8 cellular contexts compared by ENCODE assay signal in genomic region chr16:4475880-4476790, GRCh38. TPM values are rescaled to one million over a fixed set of nuclear protein-coding genes. Genes with fewer than 3 reads are reported as not detected.
A peak's percentile ranks its signal among the peaks of the same experiment; 100 is the strongest.
DNase-seq lines count a peak whose midpoint lies in the region; ATAC-seq, FAIRE-seq and TF ChIP-seq lines count a peak whose summit lies in the region.

HMOX2 (plus strand) TSS chr16:4476398; CDS start chr16:4505525, 29,127 bp downstream.

- H3K4me1 ChIP-seq in HepG2 (ENCODE audit: insufficient read depth, low read length): peaks cover 42% of the 10 kb centered on the region

- H3K4me1 Mint-ChIP-seq in dendritic cell treated with granulocyte-macrophage colony-stimulating factor and Interleukin-4, amounts not matched to agents 40 ng/mL and 50 ng/mL, for 4 days (ENCODE audit: low read depth): peaks cover 36% of the 10 kb centered on the region

- H3K27me3 ChIP-seq in HepG2 (ENCODE audit: control insufficient read depth in 1 of 2, insufficient read depth in 2 of 2, low read length in 2 of 2): no peaks in the 10 kb centered on the region

- H3K4me3 Mint-ChIP-seq in dendritic cell treated with granulocyte-macrophage colony-stimulating factor and Interleukin-4, amounts not matched to agents 40 ng/mL and 50 ng/mL, for 4 days: peak within 1 kb of the TSS; percentile 84

- peak; percentile 76 for FAIRE-seq in HepG2 (lab: Jason Lieb, UNC)

- intact Hi-C loops in dendritic cell treated with granulocyte-macrophage colony-stimulating factor and Interleukin-4, amounts not matched to agents 40 ng/mL and 50 ng/mL, for 4 days (cut with micrococcal nuclease): loop anchor here (2.0 kb wide), 1 partner anchor 63 kb away; the partner anchor contains the start of gene CDIP1
- intact Hi-C loops in HepG2 (cut with micrococcal nuclease; ENCODE audit: unreplicated experiment): loop anchor here (5.0 kb wide), 1 partner anchor 49 kb away; the partner anchor contains the start of gene DNAJA3

- peak within 1 kb of the TSS; percentile 86 for H3K27ac Mint-ChIP-seq in dendritic cell treated with granulocyte-macrophage colony-stimulating factor and Interleukin-4, amounts not matched to agents 40 ng/mL and 50 ng/mL, for 4 days

- TF ChIP-seq POLR2A in HepG2 (IDR thresholded peaks at IDR 0.05; ENCODE audit: insufficient read depth in 1 of 2, low read depth in 2 of 2, low read length in 2 of 2): peak; percentile 85 to 99

- H3K9me3 ChIP-seq in HepG2 (ENCODE audit: low read length): no peaks in the 10 kb centered on the region

- TF ChIP-seq CTCF in C4-2B (conservative IDR thresholded peaks at IDR 0.05) (peak; percentile 55), HepG2 (CRISPR knock-in tag; IDR thresholded peaks at IDR 0.05) (peak; percentile 80)

- H3K36me3 ChIP-seq in HepG2 (replicated peaks in 1 of 2; ENCODE audit: control insufficient read depth in 1 of 2, insufficient read depth in 2 of 2, low read length in 2 of 2): no peaks in the 10 kb centered on the region

- peak within 1 kb of the TSS; percentile 78 for H3K9ac ChIP-seq in HepG2 (ENCODE audit: insufficient read depth, low read depth, low read length)

- peak within 1 kb of the TSS; percentile 97 for H3K27ac ChIP-seq in C4-2B
- H3K27ac ChIP-seq in HepG2 (ENCODE audit: extremely low read length, insufficient read depth, low read length): peak within 1 kb of the TSS; percentile 78

- POLR2A ChIA-PET in HepG2 (lab: Yijun Ruan, JAX): interaction anchor here (0.6 to 10.7 kb wide), 16 partner anchors 9 to 184 kb away, joined by 3 to 175 read pairs (median 5); partner anchors contain the start of genes CDIP1, CORO7 and UBALD1

- H3K27me3 Mint-ChIP-seq in dendritic cell treated with granulocyte-macrophage colony-stimulating factor and Interleukin-4, amounts not matched to agents 40 ng/mL and 50 ng/mL, for 4 days: no peaks in the 10 kb centered on the region

- peak within 1 kb of the TSS; percentile 80 for H2AFZ ChIP-seq in HepG2 (ENCODE audit: low read length)

- TF ChIP-seq EP300 in HepG2 (IDR thresholded peaks at IDR 0.05; ENCODE audit: low read depth in 2 of 2, low read length in 2 of 2): 0 out of 4 replicates have a peak, but pooled peaks have one; percentile 15 to 26
- TF ChIP-seq EP300 in HepG2 (CRISPR knock-in tag; IDR thresholded peaks at IDR 0.05; ENCODE audit: borderline replicate concordance): no peak

- peaks cover 8% of the 10 kb centered on the region for H3K36me3 Mint-ChIP-seq in dendritic cell treated with granulocyte-macrophage colony-stimulating factor and Interleukin-4, amounts not matched to agents 40 ng/mL and 50 ng/mL, for 4 days (ENCODE audit: low read depth)

- H3K9me3 Mint-ChIP-seq in dendritic cell treated with granulocyte-macrophage colony-stimulating factor and Interleukin-4, amounts not matched to agents 40 ng/mL and 50 ng/mL, for 4 days: no peaks in the 10 kb centered on the region

- H4K20me1 ChIP-seq in HepG2 (ENCODE audit: insufficient read depth, low read length): no peaks in the 10 kb centered on the region

- peak; percentile 90 for DNase-seq in NCI-H748 (lab: John Stamatoyannopoulos, UW; ENCODE audit: unreplicated experiment)
- DNase-seq in activated CD4-positive, alpha-beta T cell treated with anti-CD3 and anti-CD28 coated beads, Interleukin-2, amount 50 U/mL, for 24 hours (ENCODE audit: low read depth in 1 of 2, low spot score in 1 of 2): peak; percentile 91 to 95
- peak; percentile 86 for DNase-seq in HepG2 (ENCODE audit: low spot score)
- DNase-seq in stimulated activated CD4-positive, alpha-beta T cell treated with anti-CD3 and anti-CD28 coated beads, Interleukin-4, amount 100 ng/mL, for 24 hours: peak; percentile 93

- H3K79me2 ChIP-seq in HepG2 (ENCODE audit: insufficient read depth, low read length): peaks cover 22% of the 10 kb centered on the region

- TF ChIP-seq RAD21 in HepG2 (CRISPR knock-in tag; IDR thresholded peaks at IDR 0.05): peak; percentile 74

- H3K4me2 ChIP-seq in HepG2 (ENCODE audit: low read depth, low read length): peak within 1 kb of the TSS; percentile 91

- 42% methylated on average over 10 of the region's 70 CpGs for WGBS in HepG2 (ENCODE audit: low lambda C conversion rate)

- H3K4me3 ChIP-seq in HepG2 (replicated peaks in 1 of 3; ENCODE audit: insufficient read depth in 1 of 3, low read depth in 2 of 3, low read length in 3 of 3): peak within 1 kb of the TSS; percentile 70 to 90 (median 75)

- CTCF ChIA-PET in HepG2 (lab: Yijun Ruan, JAX; ENCODE audit: low intra/inter-chr PET ratio, low total read pairs): no interaction called here

- in situ Hi-C loops in HepG2 (cut with HindIII; ENCODE audit: extremely low pct_ligation_motif_present, low pct_unique_long_range_greater_than_20kb): no loop called here

- BruUV-seq in HepG2 (replicated peaks; lab: Mats Ljungman, UMichigan): no TSS peak

- peak; percentile 83 for ATAC-seq in GM19328 (IDR thresholded peaks at IDR 0.05; ENCODE audit: unreplicated experiment)
- ATAC-seq in HG03520 (IDR thresholded peaks at IDR 0.05; ENCODE audit: unreplicated experiment): peak; percentile 73
- peak; percentile 93 for ATAC-seq in HepG2

TF ChIP-seq in HepG2, 621 proteins besides CTCF, POLR2A, EP300 and RAD21 (continues in another document):
- no peak for TF ChIP-seq LCORL (IDR thresholded peaks at IDR 0.05)
- TF ChIP-seq LCORL (CRISPR knock-in tag; IDR thresholded peaks at IDR 0.05): peak; percentile 62
- TF ChIP-seq, protein P1, sequence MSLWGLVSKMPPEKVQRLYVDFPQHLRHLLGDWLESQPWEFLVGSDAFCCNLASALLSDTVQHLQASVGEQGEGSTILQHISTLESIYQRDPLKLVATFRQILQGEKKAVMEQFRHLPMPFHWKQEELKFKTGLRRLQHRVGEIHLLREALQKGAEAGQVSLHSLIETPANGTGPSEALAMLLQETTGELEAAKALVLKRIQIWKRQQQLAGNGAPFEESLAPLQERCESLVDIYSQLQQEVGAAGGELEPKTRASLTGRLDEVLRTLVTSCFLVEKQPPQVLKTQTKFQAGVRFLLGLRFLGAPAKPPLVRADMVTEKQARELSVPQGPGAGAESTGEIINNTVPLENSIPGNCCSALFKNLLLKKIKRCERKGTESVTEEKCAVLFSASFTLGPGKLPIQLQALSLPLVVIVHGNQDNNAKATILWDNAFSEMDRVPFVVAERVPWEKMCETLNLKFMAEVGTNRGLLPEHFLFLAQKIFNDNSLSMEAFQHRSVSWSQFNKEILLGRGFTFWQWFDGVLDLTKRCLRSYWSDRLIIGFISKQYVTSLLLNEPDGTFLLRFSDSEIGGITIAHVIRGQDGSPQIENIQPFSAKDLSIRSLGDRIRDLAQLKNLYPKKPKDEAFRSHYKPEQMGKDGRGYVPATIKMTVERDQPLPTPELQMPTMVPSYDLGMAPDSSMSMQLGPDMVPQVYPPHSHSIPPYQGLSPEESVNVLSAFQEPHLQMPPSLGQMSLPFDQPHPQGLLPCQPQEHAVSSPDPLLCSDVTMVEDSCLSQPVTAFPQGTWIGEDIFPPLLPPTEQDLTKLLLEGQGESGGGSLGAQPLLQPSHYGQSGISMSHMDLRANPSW (CRISPR knock-in tag; IDR thresholded peaks at IDR 0.05; ENCODE audit: borderline replicate concordance): no peak; the same call in 1 of the 2 replicates
- peak; percentile 64; the same call in 1 of the 2 replicates for TF ChIP-seq RXRB (CRISPR knock-in tag; IDR thresholded peaks at IDR 0.05; ENCODE audit: borderline replicate concordance)
- no peak for TF ChIP-seq ZNF562 (CRISPR knock-in tag; IDR thresholded peaks at IDR 0.05; ENCODE audit: borderline replicate concordance)
- TF ChIP-seq, protein P2, sequence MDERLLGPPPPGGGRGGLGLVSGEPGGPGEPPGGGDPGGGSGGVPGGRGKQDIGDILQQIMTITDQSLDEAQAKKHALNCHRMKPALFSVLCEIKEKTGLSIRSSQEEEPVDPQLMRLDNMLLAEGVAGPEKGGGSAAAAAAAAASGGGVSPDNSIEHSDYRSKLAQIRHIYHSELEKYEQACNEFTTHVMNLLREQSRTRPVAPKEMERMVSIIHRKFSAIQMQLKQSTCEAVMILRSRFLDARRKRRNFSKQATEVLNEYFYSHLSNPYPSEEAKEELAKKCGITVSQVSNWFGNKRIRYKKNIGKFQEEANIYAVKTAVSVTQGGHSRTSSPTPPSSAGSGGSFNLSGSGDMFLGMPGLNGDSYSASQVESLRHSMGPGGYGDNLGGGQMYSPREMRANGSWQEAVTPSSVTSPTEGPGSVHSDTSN (CRISPR knock-in tag; IDR thresholded peaks at IDR 0.05): 0 out of 2 replicates have a peak, but pooled peaks have one; percentile 42
- TF ChIP-seq ZKSCAN5 (CRISPR knock-in tag; IDR thresholded peaks at IDR 0.05): no peak
- TF ChIP-seq, protein P3, sequence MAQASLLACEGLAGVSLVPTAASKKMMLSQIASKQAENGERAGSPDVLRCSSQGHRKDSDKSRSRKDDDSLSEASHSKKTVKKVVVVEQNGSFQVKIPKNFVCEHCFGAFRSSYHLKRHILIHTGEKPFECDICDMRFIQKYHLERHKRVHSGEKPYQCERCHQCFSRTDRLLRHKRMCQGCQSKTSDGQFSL (CRISPR knock-in tag; IDR thresholded peaks at IDR 0.05): no peak

RNA-seq across cellular contexts. Expression of gene HMOX2, which starts in this region (rescaled TPM):
- 70.4 and 82.4 TPM in 2 replicates for total RNA-seq in HepG2 (2016; rRNA removed; fragmentation: Illumina TruSeq; extraction: Trizol)
- total RNA-seq in HepG2 (2016; cell fraction: cytosol; rRNA removed; fragmentation: Illumina TruSeq; extraction: Trizol; ENCODE audit: low read depth): 13.1 and 14.4 TPM in 2 replicates
- 66.8 and 82.9 TPM in 2 replicates for total RNA-seq in HepG2 (2016; cell fraction: insoluble cytoplasmic fraction; rRNA removed; fragmentation: Illumina TruSeq; extraction: Trizol)
- total RNA-seq in HepG2 (2016; cell fraction: membrane; rRNA removed; fragmentation: Illumina TruSeq; extraction: Trizol): 18.9 and 22.2 TPM in 2 replicates
- 30.8 and 32.4 TPM in 2 replicates for total RNA-seq in HepG2 (2016; cell fraction: nucleus; rRNA removed; fragmentation: Illumina TruSeq; extraction: Trizol)
- 60.3 and 72.7 TPM in 2 replicates for polyA plus RNA-seq in HepG2 (2011; rRNA removed)
- polyA plus RNA-seq in HepG2 (2011; cell fraction: cytosol; rRNA removed): 71.7 and 71.8 TPM in 2 replicates
- 26.0 and 36.8 TPM in 2 replicates for polyA plus RNA-seq in HepG2 (2011; cell fraction: nucleus; rRNA removed)
- polyA plus RNA-seq in HepG2 (2012): 38.0 and 61.0 TPM in 2 replicates
- 12.6 and 14.1 TPM in 2 replicates for polyA plus RNA-seq in HepG2 (2016; cell fraction: cytosol; fragmentation: Illumina TruSeq; extraction: Trizol; ENCODE audit: low read depth)
- 105 and 111 TPM in 2 replicates for polyA plus RNA-seq in HepG2 (2016; cell fraction: insoluble cytoplasmic fraction; fragmentation: Illumina TruSeq; extraction: Trizol; ENCODE audit: low read depth)
- 15.3 and 17.8 TPM in 2 replicates for polyA plus RNA-seq in HepG2 (2016; cell fraction: membrane; fragmentation: Illumina TruSeq; extraction: Trizol; ENCODE audit: low read depth)
- 44.4 and 56.4 TPM in 2 replicates for polyA plus RNA-seq in HepG2 (2016; cell fraction: nucleus; fragmentation: Illumina TruSeq; extraction: Trizol; ENCODE audit: insufficient read depth, low read depth)
- polyA minus RNA-seq in HepG2 (2011; rRNA and poly(A)+ RNA removed; ENCODE audit: low replicate concordance): 41.9 and 78.2 TPM in 2 replicates
- polyA minus RNA-seq in HepG2 (2011; cell fraction: cytosol; rRNA and poly(A)+ RNA removed): 21.1 and 25.6 TPM in 2 replicates
- polyA minus RNA-seq in HepG2 (2011; cell fraction: nucleus; rRNA and poly(A)+ RNA removed): 14.3 and 27.1 TPM in 2 replicates

Comparison
In these comparisons a context has a peak if more than half of its experiments do, and no peak if none do; other contexts are left out.
1. Peak in every context shown above with its lines: DNase-seq, ATAC-seq, H3K4me3 ChIP-seq and H3K27ac ChIP-seq.